ENCODE assay signal across 8 cellular contexts in the genomic region with DNA sequence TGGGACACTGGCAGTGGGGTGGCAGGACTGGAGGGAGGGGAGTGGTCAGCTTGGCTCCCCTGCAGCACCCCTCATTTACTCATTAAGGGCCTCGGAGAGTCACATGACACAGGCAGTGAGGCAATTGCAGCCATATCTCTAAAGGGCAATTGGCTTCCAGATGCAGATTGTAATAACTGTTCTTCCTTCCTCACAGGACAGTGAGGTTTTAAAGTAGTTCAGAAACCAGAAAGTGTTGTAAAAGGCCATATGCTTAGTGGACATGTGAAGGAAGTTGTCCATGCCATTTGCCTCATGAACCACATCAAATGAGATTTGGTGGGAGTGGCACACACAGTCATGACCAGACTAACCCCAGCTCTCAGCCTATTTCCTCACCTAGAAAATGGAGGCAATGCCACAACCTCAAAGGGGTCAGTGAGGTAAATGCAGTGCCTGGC. TPM values are rescaled to one million over a fixed set of nuclear protein-coding genes. Genes with fewer than 3 reads are reported as not detected.
DNase-seq lines count a peak whose midpoint lies in the region; ATAC-seq and TF ChIP-seq lines count a peak whose summit lies in the region.

No MANE protein-coding gene starts in this region.

- 11% methylated on average over 1 of the region's 1 CpG for WGBS in suprapubic skin

- ATAC-seq in SK-N-SH treated with all-trans-retinoic acid at 6 μM for 48 hours: peak; percentile 44

- no peak for TF ChIP-seq POLR2A in suprapubic skin (IDR thresholded peaks at IDR 0.05)

- no peak overlapping the region for H3K9ac ChIP-seq in HUES6 (ENCODE audit: low read length)

- in situ Hi-C loops in ACHN (cut with HindIII; ENCODE audit: low pct_ligation_motif_present, low pct_unique_long_range_greater_than_20kb, low sequenced_read_pairs): no loop called here

- intact Hi-C loops in posterior cingulate gyrus (cut with DNase I): loop anchor here (1.0 kb wide), 1 partner anchor 22 kb away; a partner anchor contains a TSS

- H3K27me3 ChIP-seq in HUES6 (ENCODE audit: control insufficient read depth, insufficient read depth, low read length) (no peaks in the 10 kb centered on the region), suprapubic skin (no peaks in the 10 kb centered on the region)

- H3K4me3 ChIP-seq in HUES6 (ENCODE audit: low read depth, low read length) (peak overlapping the region; percentile 40; the same call in 1 of the 2 replicates), suprapubic skin (no peak overlapping the region)

- no peak for TF ChIP-seq EP300 in suprapubic skin (IDR thresholded peaks at IDR 0.05)

- no peak for TF ChIP-seq CTCF in suprapubic skin (IDR thresholded peaks at IDR 0.05)

- H3K9me3 ChIP-seq in HUES6 (ENCODE audit: control insufficient read depth, insufficient read depth, low read depth, low read length) (no peaks in the 10 kb centered on the region), suprapubic skin (no peaks in the 10 kb centered on the region)

- H3K4me1 ChIP-seq in HUES6 (ENCODE audit: control insufficient read depth, insufficient read depth, low read length) (peaks cover 3% of the 10 kb centered on the region; the same call in 1 of the 2 replicates), suprapubic skin (peaks cover 7% of the 10 kb centered on the region)

- H3K36me3 ChIP-seq in HUES6 (ENCODE audit: control insufficient read depth, insufficient read depth, low read length): peaks cover 9% of the 10 kb centered on the region
- no peaks in the 10 kb centered on the region for H3K36me3 ChIP-seq in suprapubic skin

- DNase-seq in globus pallidus (ENCODE audit: low spot score) (peak; percentile 75), posterior cingulate gyrus (peak in 6 of 10 donors; percentile 53 to 94 (median 62)), suprapubic skin (ENCODE audit: low spot score in 2 of 2) (no peak), GOT3 (lab: John Stamatoyannopoulos, UW) (no peak), A172 (ENCODE audit: low spot score) (no peak), ACHN (no peak)

- H3K27ac ChIP-seq in HUES6 (ENCODE audit: low read depth, low read length): no peak overlapping the region
- no peak overlapping the region for H3K27ac ChIP-seq in suprapubic skin

TF ChIP-seq in SK-N-SH treated with all-trans-retinoic acid at 6 μM for 48 hours, 23 proteins besides CTCF, POLR2A, EP300 and RAD21 (continues in another document):
- TF ChIP-seq TOX (CRISPR knock-in tag; IDR thresholded peaks at IDR 0.05; ENCODE audit: borderline replicate concordance) (no peak), ARNTL (CRISPR knock-in tag; IDR thresholded peaks at IDR 0.05; ENCODE audit: borderline replicate concordance, low read depth) (no peak), TCF4 (CRISPR knock-in tag; IDR thresholded peaks at IDR 0.05; ENCODE audit: borderline replicate concordance) (no peak), CSDC2 (CRISPR knock-in tag; IDR thresholded peaks at IDR 0.05) (no peak), ISL1 (CRISPR knock-in tag; IDR thresholded peaks at IDR 0.05) (no peak), OSR1 (CRISPR knock-in tag; IDR thresholded peaks at IDR 0.05) (no peak), ZFP3 (CRISPR knock-in tag; IDR thresholded peaks at IDR 0.05) (no peak), PPARA (CRISPR knock-in tag; IDR thresholded peaks at IDR 0.05; ENCODE audit: borderline replicate concordance) (no peak), SNAI2 (CRISPR knock-in tag; IDR thresholded peaks at IDR 0.05) (no peak), ESRRG (CRISPR knock-in tag; IDR thresholded peaks at IDR 0.05) (no peak), BACH2 (CRISPR knock-in tag; IDR thresholded peaks at IDR 0.05; ENCODE audit: borderline replicate concordance) (no peak), ZNF70 (CRISPR knock-in tag; IDR thresholded peaks at IDR 0.05) (no peak), ZNF565 (CRISPR knock-in tag; conservative IDR thresholded peaks at IDR 0.05; ENCODE audit: low read depth) (no peak), ZNF8 (CRISPR knock-in tag; IDR thresholded peaks at IDR 0.05) (no peak), GLIS3 (CRISPR knock-in tag; IDR thresholded peaks at IDR 0.05) (no peak)
- TF ChIP-seq, protein P1, sequence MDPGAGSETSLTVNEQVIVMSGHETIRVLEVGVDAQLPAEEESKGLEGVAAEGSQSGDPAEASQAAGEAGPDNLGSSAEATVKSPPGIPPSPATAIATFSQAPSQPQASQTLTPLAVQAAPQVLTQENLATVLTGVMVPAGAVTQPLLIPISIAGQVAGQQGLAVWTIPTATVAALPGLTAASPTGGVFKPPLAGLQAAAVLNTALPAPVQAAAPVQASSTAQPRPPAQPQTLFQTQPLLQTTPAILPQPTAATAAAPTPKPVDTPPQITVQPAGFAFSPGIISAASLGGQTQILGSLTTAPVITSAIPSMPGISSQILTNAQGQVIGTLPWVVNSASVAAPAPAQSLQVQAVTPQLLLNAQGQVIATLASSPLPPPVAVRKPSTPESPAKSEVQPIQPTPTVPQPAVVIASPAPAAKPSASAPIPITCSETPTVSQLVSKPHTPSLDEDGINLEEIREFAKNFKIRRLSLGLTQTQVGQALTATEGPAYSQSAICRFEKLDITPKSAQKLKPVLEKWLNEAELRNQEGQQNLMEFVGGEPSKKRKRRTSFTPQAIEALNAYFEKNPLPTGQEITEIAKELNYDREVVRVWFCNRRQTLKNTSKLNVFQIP (CRISPR knock-in tag; IDR thresholded peaks at IDR 0.05; ENCODE audit: borderline replicate concordance, low read depth): no peak
- TF ChIP-seq, protein P2, sequence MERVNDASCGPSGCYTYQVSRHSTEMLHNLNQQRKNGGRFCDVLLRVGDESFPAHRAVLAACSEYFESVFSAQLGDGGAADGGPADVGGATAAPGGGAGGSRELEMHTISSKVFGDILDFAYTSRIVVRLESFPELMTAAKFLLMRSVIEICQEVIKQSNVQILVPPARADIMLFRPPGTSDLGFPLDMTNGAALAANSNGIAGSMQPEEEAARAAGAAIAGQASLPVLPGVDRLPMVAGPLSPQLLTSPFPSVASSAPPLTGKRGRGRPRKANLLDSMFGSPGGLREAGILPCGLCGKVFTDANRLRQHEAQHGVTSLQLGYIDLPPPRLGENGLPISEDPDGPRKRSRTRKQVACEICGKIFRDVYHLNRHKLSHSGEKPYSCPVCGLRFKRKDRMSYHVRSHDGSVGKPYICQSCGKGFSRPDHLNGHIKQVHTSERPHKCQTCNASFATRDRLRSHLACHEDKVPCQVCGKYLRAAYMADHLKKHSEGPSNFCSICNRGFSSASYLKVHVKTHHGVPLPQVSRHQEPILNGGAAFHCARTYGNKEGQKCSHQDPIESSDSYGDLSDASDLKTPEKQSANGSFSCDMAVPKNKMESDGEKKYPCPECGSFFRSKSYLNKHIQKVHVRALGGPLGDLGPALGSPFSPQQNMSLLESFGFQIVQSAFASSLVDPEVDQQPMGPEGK (CRISPR knock-in tag; IDR thresholded peaks at IDR 0.05; ENCODE audit: borderline replicate concordance): no peak
- TF ChIP-seq, protein P3, sequence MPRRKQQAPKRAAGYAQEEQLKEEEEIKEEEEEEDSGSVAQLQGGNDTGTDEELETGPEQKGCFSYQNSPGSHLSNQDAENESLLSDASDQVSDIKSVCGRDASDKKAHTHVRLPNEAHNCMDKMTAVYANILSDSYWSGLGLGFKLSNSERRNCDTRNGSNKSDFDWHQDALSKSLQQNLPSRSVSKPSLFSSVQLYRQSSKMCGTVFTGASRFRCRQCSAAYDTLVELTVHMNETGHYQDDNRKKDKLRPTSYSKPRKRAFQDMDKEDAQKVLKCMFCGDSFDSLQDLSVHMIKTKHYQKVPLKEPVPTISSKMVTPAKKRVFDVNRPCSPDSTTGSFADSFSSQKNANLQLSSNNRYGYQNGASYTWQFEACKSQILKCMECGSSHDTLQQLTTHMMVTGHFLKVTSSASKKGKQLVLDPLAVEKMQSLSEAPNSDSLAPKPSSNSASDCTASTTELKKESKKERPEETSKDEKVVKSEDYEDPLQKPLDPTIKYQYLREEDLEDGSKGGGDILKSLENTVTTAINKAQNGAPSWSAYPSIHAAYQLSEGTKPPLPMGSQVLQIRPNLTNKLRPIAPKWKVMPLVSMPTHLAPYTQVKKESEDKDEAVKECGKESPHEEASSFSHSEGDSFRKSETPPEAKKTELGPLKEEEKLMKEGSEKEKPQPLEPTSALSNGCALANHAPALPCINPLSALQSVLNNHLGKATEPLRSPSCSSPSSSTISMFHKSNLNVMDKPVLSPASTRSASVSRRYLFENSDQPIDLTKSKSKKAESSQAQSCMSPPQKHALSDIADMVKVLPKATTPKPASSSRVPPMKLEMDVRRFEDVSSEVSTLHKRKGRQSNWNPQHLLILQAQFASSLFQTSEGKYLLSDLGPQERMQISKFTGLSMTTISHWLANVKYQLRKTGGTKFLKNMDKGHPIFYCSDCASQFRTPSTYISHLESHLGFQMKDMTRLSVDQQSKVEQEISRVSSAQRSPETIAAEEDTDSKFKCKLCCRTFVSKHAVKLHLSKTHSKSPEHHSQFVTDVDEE (CRISPR knock-in tag; IDR thresholded peaks at IDR 0.05): no peak
- TF ChIP-seq, protein P4, sequence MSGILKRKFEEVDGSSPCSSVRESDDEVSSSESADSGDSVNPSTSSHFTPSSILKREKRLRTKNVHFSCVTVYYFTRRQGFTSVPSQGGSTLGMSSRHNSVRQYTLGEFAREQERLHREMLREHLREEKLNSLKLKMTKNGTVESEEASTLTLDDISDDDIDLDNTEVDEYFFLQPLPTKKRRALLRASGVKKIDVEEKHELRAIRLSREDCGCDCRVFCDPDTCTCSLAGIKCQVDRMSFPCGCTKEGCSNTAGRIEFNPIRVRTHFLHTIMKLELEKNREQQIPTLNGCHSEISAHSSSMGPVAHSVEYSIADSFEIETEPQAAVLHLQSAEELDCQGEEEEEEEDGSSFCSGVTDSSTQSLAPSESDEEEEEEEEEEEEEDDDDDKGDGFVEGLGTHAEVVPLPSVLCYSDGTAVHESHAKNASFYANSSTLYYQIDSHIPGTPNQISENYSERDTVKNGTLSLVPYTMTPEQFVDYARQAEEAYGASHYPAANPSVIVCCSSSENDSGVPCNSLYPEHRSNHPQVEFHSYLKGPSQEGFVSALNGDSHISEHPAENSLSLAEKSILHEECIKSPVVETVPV (CRISPR knock-in tag; IDR thresholded peaks at IDR 0.05): no peak

RNA-seq across cellular contexts. Expression of a gene that starts 11.1 kb away (rescaled TPM):
- 10 to 100 TPM; 19.8 to 51.7 (median 36.9) TPM for total RNA-seq in suprapubic skin
- total RNA-seq in A172 (2014; rRNA removed; shearing (Covaris generic)): 85.8 and 110 TPM in 2 replicates

RNA-seq across cellular contexts. Expression of a gene that starts 11.9 kb away (rescaled TPM):
- total RNA-seq in suprapubic skin: 10 to 100 TPM; 21.4 to 90.8 (median 26.7) TPM
- total RNA-seq in A172 (2014; rRNA removed; shearing (Covaris generic)): 11.3 and 24.6 TPM in 2 replicates

RNA-seq across cellular contexts. Expression of a gene that starts 35.7 kb away (rescaled TPM):
- 10 to 100 TPM; 23.6 to 32.1 (median 25.7) TPM for total RNA-seq in suprapubic skin
- total RNA-seq in A172 (2014; rRNA removed; shearing (Covaris generic)): 10.7 and 11.4 TPM in 2 replicates

RNA-seq across cellular contexts. Expression of a gene that starts 42.5 kb away (rescaled TPM):
- total RNA-seq in suprapubic skin: 10 to 100 TPM; 45.1 to 73.3 (median 67.6) TPM
- total RNA-seq in A172 (2014; rRNA removed; shearing (Covaris generic)): 136 and 169 TPM in 2 replicates

RNA-seq across cellular contexts. Expression of a gene that starts 46.0 kb away (rescaled TPM):
- total RNA-seq in suprapubic skin: under 1 TPM in 2 of 4 donors, not detected in 2; 0.34 to 0.80 TPM
- 1.1 and 3.4 TPM in 2 replicates for total RNA-seq in A172 (2014; rRNA removed; shearing (Covaris generic))

Comparison
In these comparisons a context has a peak if more than half of its experiments do, and no peak if none do; other contexts are left out.
1. DNase-seq: peak in globus pallidus (single experiment) and posterior cingulate gyrus (6 of 10); none in suprapubic skin (0 of 2), GOT3 (single experiment), A172 (single experiment) and ACHN (single experiment).